ENCODE assay signal across 9 cellular contexts in the genomic region with DNA sequence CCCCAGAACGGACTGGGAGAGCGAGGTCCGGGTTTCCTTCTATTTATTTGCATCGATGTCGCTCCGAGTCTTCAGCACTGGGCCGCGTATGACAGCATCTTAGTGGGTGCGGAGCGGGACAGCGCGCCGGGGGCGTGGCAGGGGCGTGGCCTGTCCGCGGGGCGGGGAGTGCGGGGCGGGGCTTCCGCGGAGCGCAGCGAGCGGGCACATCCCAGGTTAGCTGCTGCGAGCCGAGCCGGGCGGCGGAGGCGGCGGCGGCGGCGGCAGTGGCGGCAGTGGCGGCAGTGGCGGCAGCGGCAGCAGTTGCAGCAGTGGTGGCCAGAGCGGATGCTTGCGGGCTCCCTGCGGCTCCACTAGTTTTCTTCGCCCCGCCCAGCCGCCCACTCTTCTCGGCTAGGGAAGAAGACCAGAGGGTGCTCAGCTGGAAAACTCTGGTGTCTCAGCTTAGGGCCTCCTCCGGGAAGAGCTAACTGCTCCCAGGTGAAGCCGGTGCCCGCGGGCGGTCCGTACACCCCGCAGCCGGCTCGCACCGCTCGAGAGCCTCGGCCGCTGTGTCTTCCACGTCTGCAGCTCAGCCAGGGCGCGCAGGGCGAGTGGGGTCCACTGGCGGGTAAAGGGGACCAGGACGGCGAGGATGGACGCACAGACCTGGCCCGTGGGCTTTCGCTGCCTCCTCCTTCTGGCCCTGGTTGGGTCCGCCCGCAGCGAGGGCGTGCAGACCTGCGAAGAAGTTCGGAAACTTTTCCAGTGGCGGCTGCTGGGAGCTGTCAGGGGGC. TPM values are rescaled to one million over a fixed set of nuclear protein-coding genes. Genes with fewer than 3 reads are reported as not detected.
DNase-seq lines count a peak whose midpoint lies in the region; ATAC-seq and TF ChIP-seq lines count a peak whose summit lies in the region.
"Had no signal": no experiment of that assay in that cellular context is flagged by ENCODE, and none has a peak within 500 bp of the region (broad histone marks: within the 10 kb centered on the region; RNA-seq: fewer than 3 reads in every experiment).

A gene (plus strand): TSS at position 209 of the 776 bp plus-strand sequence.

- H3K4me3 ChIP-seq in Caco-2 (ENCODE audit: low read depth, low read length): peak within 1 kb of the TSS; percentile 46

- DNase-seq in Caco-2 (peak; percentile 84 to 86), HPDE6-E6E7 (ENCODE audit: extremely low spot score) (peak; percentile 85), RPMI7951 (ENCODE audit: low read depth) (peak; percentile 63), foreskin melanocyte (peak; percentile 11), nucleus accumbens (lab: John Stamatoyannopoulos, UW) (peak in 55 of 56 donors; percentile 6 to 88 (median 76)), substantia nigra (lab: John Stamatoyannopoulos, UW) (peak in 48 of 49 donors; percentile 32 to 86 (median 76))
- peak; percentile 75 for DNase-seq in activated T-helper 2 cell treated with anti-CD3 and anti-CD28 coated beads, Interferon-gamma antibody, Interleukin-2, Interleukin-4, amounts not matched to agents 10 μg/mL and 5 μg/mL and 100 μg/mL, durations not matched to agents 14 hours and 24 hours and 36 hours (ENCODE audit: low spot score)

- H3K27me3 Mint-ChIP-seq in Caco-2 (ENCODE audit: insufficient read depth, unreplicated experiment): peaks cover 21% of the 10 kb centered on the region
- H3K27me3 Mint-ChIP-seq in activated T-helper 2 cell treated with anti-CD3 and anti-CD28 coated beads, Interferon-gamma antibody, Interleukin-2, Interleukin-4, amounts not matched to agents 10 μg/mL and 5 μg/mL and 100 μg/mL, durations not matched to agents 14 hours and 24 hours and 36 hours (ENCODE audit: low read depth): peaks cover 73% of the 10 kb centered on the region

- CTCF ChIA-PET in Caco-2 (lab: Charles Lee): interaction anchor here (0.6 to 1.6 kb wide), 2 partner anchors 17 to 383 kb away, joined by 3 to 4 read pairs; no protein-coding TSS in a partner anchor

- H3K36me3 ChIP-seq in Caco-2 (ENCODE audit: control insufficient read depth, insufficient read depth, low read length): no peaks in the 10 kb centered on the region

- H3K4me1 ChIP-seq in Caco-2: peaks cover 5% of the 10 kb centered on the region; the same call in 1 of the 2 replicates

- no peaks in the 10 kb centered on the region; the same call in 1 of the 2 replicates for H3K27me3 ChIP-seq in Caco-2 (replicated peaks; ENCODE audit: control insufficient read depth, insufficient read depth, low read length)

- H3K9me3 Mint-ChIP-seq in Caco-2 (ENCODE audit: unreplicated experiment): no peaks in the 10 kb centered on the region
- H3K9me3 Mint-ChIP-seq in activated T-helper 2 cell treated with anti-CD3 and anti-CD28 coated beads, Interferon-gamma antibody, Interleukin-2, Interleukin-4, amounts not matched to agents 10 μg/mL and 5 μg/mL and 100 μg/mL, durations not matched to agents 14 hours and 24 hours and 36 hours: no peaks in the 10 kb centered on the region

- no peaks in the 10 kb centered on the region for H3K9me3 ChIP-seq in Caco-2

- H3K27ac ChIP-seq in substantia nigra (ENCODE audit: low read depth, low read length, poor library complexity, severe bottlenecking): peak within 1 kb of the TSS; percentile 32
- H3K27ac ChIP-seq: epithelial cell of prostate had no signal

- no peak within 1 kb of the TSS for H3K27ac Mint-ChIP-seq in Caco-2 (ENCODE audit: unreplicated experiment)
- H3K27ac Mint-ChIP-seq in activated T-helper 2 cell treated with anti-CD3 and anti-CD28 coated beads, Interferon-gamma antibody, Interleukin-2, Interleukin-4, amounts not matched to agents 10 μg/mL and 5 μg/mL and 100 μg/mL, durations not matched to agents 14 hours and 24 hours and 36 hours: no peak within 1 kb of the TSS

- no peaks in the 10 kb centered on the region for H3K4me1 Mint-ChIP-seq in Caco-2 (ENCODE audit: low read depth, unreplicated experiment)
- H3K4me1 Mint-ChIP-seq in activated T-helper 2 cell treated with anti-CD3 and anti-CD28 coated beads, Interferon-gamma antibody, Interleukin-2, Interleukin-4, amounts not matched to agents 10 μg/mL and 5 μg/mL and 100 μg/mL, durations not matched to agents 14 hours and 24 hours and 36 hours (ENCODE audit: low read depth): peaks cover 6% of the 10 kb centered on the region

- H3K4me3 Mint-ChIP-seq in Caco-2 (ENCODE audit: unreplicated experiment): peak within 1 kb of the TSS; percentile 70
- H3K4me3 Mint-ChIP-seq in activated T-helper 2 cell treated with anti-CD3 and anti-CD28 coated beads, Interferon-gamma antibody, Interleukin-2, Interleukin-4, amounts not matched to agents 10 μg/mL and 5 μg/mL and 100 μg/mL, durations not matched to agents 14 hours and 24 hours and 36 hours (ENCODE audit: low read depth): peak within 1 kb of the TSS; percentile 71

- H3K36me3 Mint-ChIP-seq in Caco-2 (ENCODE audit: insufficient read depth, unreplicated experiment): no peaks in the 10 kb centered on the region
- H3K36me3 Mint-ChIP-seq in activated T-helper 2 cell treated with anti-CD3 and anti-CD28 coated beads, Interferon-gamma antibody, Interleukin-2, Interleukin-4, amounts not matched to agents 10 μg/mL and 5 μg/mL and 100 μg/mL, durations not matched to agents 14 hours and 24 hours and 36 hours (ENCODE audit: low read depth): no peaks in the 10 kb centered on the region

- intact Hi-C loops in Caco-2 (cut with micrococcal nuclease; ENCODE audit: unreplicated experiment): no loop called here
- intact Hi-C loops in activated T-helper 2 cell treated with anti-CD3 and anti-CD28 coated beads, Interferon-gamma antibody, Interleukin-2, Interleukin-4, amounts not matched to agents 10 μg/mL and 5 μg/mL and 100 μg/mL, durations not matched to agents 14 hours and 24 hours and 36 hours (cut with micrococcal nuclease): loop anchor here (1.0 to 2.0 kb wide), 2 partner anchors 30 to 52 kb away; no protein-coding TSS in a partner anchor

- BruUV-seq in Caco-2 (replicated peaks; lab: Mats Ljungman, UMichigan): no TSS peak

- POLR2A ChIA-PET in Caco-2 (lab: Charles Lee): interaction anchor here (0.6 kb wide), 1 partner anchor 51 kb away, joined by 3 read pairs; a partner anchor contains a TSS

- no peak for TF ChIP-seq CTCF in Caco-2 (IDR thresholded peaks at IDR 0.05; ENCODE audit: insufficient read depth in 1 of 2, low read depth in 1 of 2, low read length in 1 of 2, severe bottlenecking in 1 of 2, unreplicated experiment in 1 of 2)

- ATAC-seq in GM21367 (IDR thresholded peaks at IDR 0.05; ENCODE audit: unreplicated experiment): peak; percentile 97

RNA-seq across cellular contexts. Expression of the gene that starts here (rescaled TPM):
- total RNA-seq in Caco-2 (2022): 3.8 and 4.1 TPM in 2 replicates
- not detected in 2 replicates for total RNA-seq in RPMI7951 (2014; rRNA removed; shearing (Covaris generic))
- total RNA-seq in activated T-helper 2 cell treated with anti-CD3 and anti-CD28 coated beads, Interferon-gamma antibody, Interleukin-2, Interleukin-4, amounts not matched to agents 10 μg/mL and 5 μg/mL and 100 μg/mL, durations not matched to agents 14 hours and 24 hours and 36 hours: 0.57 and 1.1 TPM in 2 replicates

Comparison
In these comparisons a context has a peak if more than half of its experiments do, and no peak if none do; other contexts are left out.
1. Peak in every context shown above with its lines: DNase-seq, ATAC-seq, H3K4me3 ChIP-seq and H3K27ac ChIP-seq.
2. Peak in DNase-seq in RPMI7951; RNA of the gene not detected or under 1 TPM.
3. DNase-seq: peak in every context shown above with its lines; median percentile 85 in Caco-2; 85 in HPDE6-E6E7; 76 in nucleus accumbens; 76 in substantia nigra; 75 in activated T-helper 2 cell treated with anti-CD3 and anti-CD28 coated beads, Interferon-gamma antibody, Interleukin-2, Interleukin-4, amounts not matched to agents 10 μg/mL and 5 μg/mL and 100 μg/mL, durations not matched to agents 14 hours and 24 hours and 36 hours; 63 in RPMI7951; 11 in foreskin melanocyte.